Comparison of ENCODE assay signal across 8 cellular contexts in genomic region chr14:104752735-104753527, GRCh38. TPM values are rescaled to one million over a fixed set of nuclear protein-coding genes. Genes with fewer than 3 reads are reported as not detected.
A peak's percentile ranks its signal among the peaks of the same experiment; 100 is the strongest.
DNase-seq lines count a peak whose midpoint lies in the region; ATAC-seq and TF ChIP-seq lines count a peak whose summit lies in the region.

Gene SIVA1 (plus strand): TSS chr14:104753147. CDS start chr14:104753202, 55 bp downstream.

- H3K27me3 ChIP-seq in ovary (no peaks in the 10 kb centered on the region), thyroid gland (no peaks in the 10 kb centered on the region)

- TF ChIP-seq EP300 in ovary (IDR thresholded peaks at IDR 0.05) = no peak

- no peaks in the 10 kb centered on the region for H3K27me3 Mint-ChIP-seq in activated naive CD8-positive, alpha-beta T cell treated with anti-CD3 and anti-CD28 coated beads, Interleukin-2, amount 50 U/mL, for 24 hours

- peak within 1 kb of the TSS; percentile 70 to 82 for H3K27ac ChIP-seq in ovary
- H3K27ac ChIP-seq in thyroid gland = peak within 1 kb of the TSS; percentile 17 to 73 (median 70)

- H3K9me3 ChIP-seq in ovary (no peaks in the 10 kb centered on the region), thyroid gland (no peaks in the 10 kb centered on the region)

- TF ChIP-seq POLR2A in ovary (IDR thresholded peaks at IDR 0.05) (peak; percentile 95), thyroid gland (IDR thresholded peaks at IDR 0.05) (peak; percentile 60 to 90)

- H3K4me1 ChIP-seq in ovary (ENCODE audit: insufficient read depth) (peaks cover 13% of the 10 kb centered on the region), thyroid gland (peaks cover 16 to 21% of the 10 kb centered on the region in 2 donors)

- 1% methylated on average over 70 to 95 of the region's 95 CpGs for WGBS in ovary, 3 donors
- WGBS in thyroid gland, 2 donors = 0% methylated on average over 32 to 41 of the region's 95 CpGs

- peak within 1 kb of the TSS; percentile 71 for H3K4me3 ChIP-seq in GM12865 (ENCODE audit: low read depth, low read length)
- H3K4me3 ChIP-seq in ovary = peak within 1 kb of the TSS; percentile 94
- peak within 1 kb of the TSS; percentile 67 to 94 (median 86) for H3K4me3 ChIP-seq in thyroid gland (replicated peaks in 1 of 3)

- ATAC-seq in HG02763 (IDR thresholded peaks at IDR 0.05; ENCODE audit: unreplicated experiment) = peak; percentile 90
- peak; percentile 96 for ATAC-seq in activated naive CD8-positive, alpha-beta T cell treated with anti-CD3 and anti-CD28 coated beads, Interleukin-2, amount 50 U/mL, for 24 hours
- ATAC-seq in Right ventricle myocardium inferior = peak; percentile 97

- intact Hi-C loops in Right ventricle myocardium inferior (cut with DNase I) = loop anchor here (2.0 to 5.0 kb wide), 2 partner anchors 28 to 44 kb away; partner anchors contain the start of genes ADSS1 and AKT1
- intact Hi-C loops in ovary (cut with DNase I) = no loop called here
- intact Hi-C loops in thyroid gland (cut with DNase I) = no loop called here

- DNase-seq in GM12865 (ENCODE audit: low read depth) = peak; percentile 100
- DNase-seq in NCI-H1417 treated with DMSO at 0.1 percent for 48 hours (lab: John Stamatoyannopoulos, UW) = peak; percentile 99
- DNase-seq in SW480 (ENCODE audit: low spot score) = peak; percentile 99
- peak; percentile 100 for DNase-seq in activated naive CD8-positive, alpha-beta T cell treated with anti-CD3 and anti-CD28 coated beads, Interleukin-2, amount 50 U/mL, for 24 hours
- DNase-seq in Right ventricle myocardium inferior (ENCODE audit: missing footprints) = peak; percentile 100
- DNase-seq in ovary = peak; percentile 99 to 100 (median 99)
- DNase-seq in thyroid gland = peak; percentile 100

- H3K36me3 Mint-ChIP-seq in activated naive CD8-positive, alpha-beta T cell treated with anti-CD3 and anti-CD28 coated beads, Interleukin-2, amount 50 U/mL, for 24 hours (ENCODE audit: low read depth) = peaks cover 13% of the 10 kb centered on the region

- H3K9me3 Mint-ChIP-seq in activated naive CD8-positive, alpha-beta T cell treated with anti-CD3 and anti-CD28 coated beads, Interleukin-2, amount 50 U/mL, for 24 hours = no peaks in the 10 kb centered on the region

- H3K36me3 ChIP-seq in ovary (no peaks in the 10 kb centered on the region), thyroid gland (peaks cover 17 to 19% of the 10 kb centered on the region in 2 donors)

- peak within 1 kb of the TSS; percentile 85 for H3K27ac Mint-ChIP-seq in activated naive CD8-positive, alpha-beta T cell treated with anti-CD3 and anti-CD28 coated beads, Interleukin-2, amount 50 U/mL, for 24 hours

- H3K4me3 Mint-ChIP-seq in activated naive CD8-positive, alpha-beta T cell treated with anti-CD3 and anti-CD28 coated beads, Interleukin-2, amount 50 U/mL, for 24 hours = peak within 1 kb of the TSS; percentile 92

- H3K4me1 Mint-ChIP-seq in activated naive CD8-positive, alpha-beta T cell treated with anti-CD3 and anti-CD28 coated beads, Interleukin-2, amount 50 U/mL, for 24 hours = peaks cover 33% of the 10 kb centered on the region

- TF ChIP-seq CTCF in GM12865 (IDR thresholded peaks at IDR 0.05; ENCODE audit: insufficient read depth, low read depth, low read length, missing control alignments) (no peak), ovary (IDR thresholded peaks at IDR 0.05) (peak in 1 of 3 donors; percentile 37), thyroid gland (IDR thresholded peaks at IDR 0.05) (peak in 1 of 6 experiments; percentile 29)

RNA-seq across cellular contexts. Expression of gene SIVA1, which starts in this region (rescaled TPM):
- 54.4 TPM for total RNA-seq in Right ventricle myocardium inferior
- total RNA-seq in ovary = 100 to 1,000 TPM in 3 of 7 donors, 10 to 100 TPM in 4; 85.7 to 385 (median 91.6) TPM
- polyA plus RNA-seq in ovary = 100 to 1,000 TPM in 1 of 2 donors, 1 to 10 TPM in 1; 2.4 to 249 TPM
- total RNA-seq in thyroid gland = 100 to 1,000 TPM; 137 to 388 (median 239) TPM

Comparison
In these comparisons a context has a peak if more than half of its experiments do, and no peak if none do; other contexts are left out.
1. Peak in every context shown above with its lines: DNase-seq, ATAC-seq, H3K4me3 ChIP-seq and H3K27ac ChIP-seq.